33 cellular contexts compared by ENCODE assay signal in the genomic region with DNA sequence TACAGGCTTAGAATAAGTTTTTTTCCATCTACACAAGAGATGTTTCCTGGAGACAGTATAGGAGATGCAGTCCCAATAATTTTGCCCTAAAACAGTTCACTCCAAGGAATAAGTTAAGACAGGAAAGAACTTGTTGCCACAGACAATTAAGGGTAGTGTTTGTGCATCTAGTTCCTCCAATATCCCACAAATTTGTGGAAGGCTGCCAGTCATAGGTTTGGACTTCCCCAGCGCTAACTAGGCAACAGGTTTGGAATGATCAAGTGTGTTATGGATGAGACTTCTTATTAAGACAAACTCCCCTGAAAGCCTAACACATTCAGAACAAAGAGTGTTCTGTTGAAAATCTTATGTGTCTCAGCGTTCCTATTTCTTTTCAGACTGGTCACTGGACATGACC.
"Had no signal": no experiment of that assay in that cellular context is flagged by ENCODE, and none has a peak within 500 bp of the region (broad histone marks: within the 10 kb centered on the region; RNA-seq: fewer than 3 reads in every experiment).

No MANE protein-coding gene starts in this region.

- H3K4me3 Mint-ChIP-seq: activated B cell treated with CpG ODN at 0.5 μM for 24 hours; activated CD4-positive, alpha-beta memory T cell treated with anti-CD3 and anti-CD28 coated beads for 36 hours; activated CD4-positive, alpha-beta T cell treated with anti-CD3 and anti-CD28 coated beads, Interleukin-2, amount 10 ng/mL, durations not matched to agents 24 days and 14 days; activated naive CD8-positive, alpha-beta T cell treated with anti-CD3 and anti-CD28 coated beads, Interleukin-2, amount 50 U/mL, for 24 hours; activated T-cell treated with anti-CD3 and anti-CD28 coated beads, Interleukin-2, amount 50 U/mL, for 4 hours; T-cell had no signal

- H3K4me3 ChIP-seq: ascending aorta, body of pancreas, cardiac muscle cell, SK-N-MC had no signal

- H3K9me3 Mint-ChIP-seq: activated B cell treated with CpG ODN at 0.5 μM for 24 hours; activated CD4-positive, alpha-beta memory T cell treated with anti-CD3 and anti-CD28 coated beads for 36 hours; activated CD4-positive, alpha-beta T cell treated with anti-CD3 and anti-CD28 coated beads, Interleukin-2, amount 10 ng/mL, durations not matched to agents 24 days and 14 days; activated naive CD4-positive, alpha-beta T cell treated with anti-CD3 and anti-CD28 coated beads, Interleukin-2, amount 50 U/mL, for 72 hours; activated naive CD8-positive, alpha-beta T cell treated with anti-CD3 and anti-CD28 coated beads, Interleukin-2, amount 50 U/mL, for 24 hours; activated T-cell treated with anti-CD3 and anti-CD28 coated beads, Interleukin-2, amount 50 U/mL, for 4 hours; T-cell had no signal

- H3K36me3 ChIP-seq: ascending aorta, cardiac muscle cell had no signal

- H3K27ac Mint-ChIP-seq: activated B cell treated with CpG ODN at 0.5 μM for 24 hours; activated CD4-positive, alpha-beta memory T cell treated with anti-CD3 and anti-CD28 coated beads for 36 hours; activated CD4-positive, alpha-beta T cell treated with anti-CD3 and anti-CD28 coated beads, Interleukin-2, amount 10 ng/mL, durations not matched to agents 24 days and 14 days; activated naive CD4-positive, alpha-beta T cell treated with anti-CD3 and anti-CD28 coated beads, Interleukin-2, amount 50 U/mL, for 72 hours; activated naive CD8-positive, alpha-beta T cell treated with anti-CD3 and anti-CD28 coated beads, Interleukin-2, amount 50 U/mL, for 24 hours; T-cell had no signal

- H3K27me3 Mint-ChIP-seq: activated naive CD8-positive, alpha-beta T cell treated with anti-CD3 and anti-CD28 coated beads, Interleukin-2, amount 50 U/mL, for 24 hours had no signal

- H3K36me3 Mint-ChIP-seq: activated CD4-positive, alpha-beta memory T cell treated with anti-CD3 and anti-CD28 coated beads for 36 hours; activated naive CD4-positive, alpha-beta T cell treated with anti-CD3 and anti-CD28 coated beads, Interleukin-2, amount 50 U/mL, for 72 hours; T-cell had no signal

- H3K27ac ChIP-seq: ascending aorta, body of pancreas, cardiac muscle cell, SK-N-MC had no signal

- H3K4me1 ChIP-seq: ascending aorta, body of pancreas had no signal

- H3K9me3 ChIP-seq: ascending aorta, body of pancreas had no signal

- DNase-seq: activated B cell treated with CpG ODN at 0.5 μM for 24 hours; activated CD4-positive, alpha-beta memory T cell treated with anti-CD3 and anti-CD28 coated beads for 36 hours; activated CD4-positive, alpha-beta T cell treated with anti-CD3 and anti-CD28 coated beads for 1 hour; activated CD4-positive, alpha-beta T cell treated with anti-CD3 and anti-CD28 coated beads, Interleukin-2, amount 10 ng/mL, durations not matched to agents 24 days and 14 days; activated CD8-positive, alpha-beta memory T cell treated with anti-CD3 and anti-CD28 coated beads for 24 hours; activated effector memory CD4-positive, alpha-beta T cell treated with anti-CD3 and anti-CD28 coated beads, Interleukin-2, amount 50 U/mL, for 16 hours; activated naive CD4-positive, alpha-beta T cell treated with Interleukin-2 at 50 U/mL for 16 hours; activated naive CD8-positive, alpha-beta T cell treated with anti-CD3 and anti-CD28 coated beads, Interleukin-2, amount 50 U/mL, for 24 hours; activated T-cell treated with anti-CD3 and anti-CD28 coated beads, Interleukin-2, amount 50 U/mL, for 4 hours; amniotic stem cell; body of pancreas; KG1; NCI-H1092; NCI-H1417; NCI-H1694; NCI-H2029; NCI-H2107; NCI-H2171 treated with DMSO at 0.1 percent for 48 hours; NCI-H226; NCI-H510A; NCI-H526 treated with DMSO at 0.1 percent for 48 hours; NCI-H82; OCI-M1; RPMI8226; T-cell; T-helper 2 cell; T1000 had no signal

- ATAC-seq: activated naive CD4-positive, alpha-beta T cell treated with anti-CD3 and anti-CD28 coated beads, Interleukin-2, amount 50 U/mL, for 72 hours; activated naive CD8-positive, alpha-beta T cell treated with anti-CD3 and anti-CD28 coated beads, Interleukin-2, amount 50 U/mL, for 24 hours; activated T-cell treated with anti-CD3 and anti-CD28 coated beads, Interleukin-2, amount 50 U/mL, for 4 hours; body of pancreas; Panc1; Right ventricle myocardium inferior; T-cell had no signal

- H3K27me3 ChIP-seq: ascending aorta, body of pancreas, cardiac muscle cell had no signal

- H3K4me1 Mint-ChIP-seq: activated B cell treated with CpG ODN at 0.5 μM for 24 hours; activated CD4-positive, alpha-beta T cell treated with anti-CD3 and anti-CD28 coated beads, Interleukin-2, amount 10 ng/mL, durations not matched to agents 24 days and 14 days; activated naive CD8-positive, alpha-beta T cell treated with anti-CD3 and anti-CD28 coated beads, Interleukin-2, amount 50 U/mL, for 24 hours; T-cell had no signal
